In genomic region chr10:43689955-43690771, GRCh38 we compare ENCODE assay signal across 1 cellular context.
TF ChIP-seq lines count a peak whose summit lies in the region.

No MANE protein-coding gene starts in this region.

TF ChIP-seq in IMR-90, 13 proteins besides CTCF, POLR2A, EP300 and RAD21 (continued from another document):
- no peak for TF ChIP-seq ELK1 (IDR thresholded peaks at IDR 0.05; ENCODE audit: borderline replicate concordance, low read depth, low read length)
- TF ChIP-seq SMC3 (IDR thresholded peaks at IDR 0.05; ENCODE audit: low read depth, low read length) = peak; percentile 86
- TF ChIP-seq MXI1 (IDR thresholded peaks at IDR 0.05; ENCODE audit: borderline replicate concordance, low read depth, low read length) = no peak
